In the genomic region with DNA sequence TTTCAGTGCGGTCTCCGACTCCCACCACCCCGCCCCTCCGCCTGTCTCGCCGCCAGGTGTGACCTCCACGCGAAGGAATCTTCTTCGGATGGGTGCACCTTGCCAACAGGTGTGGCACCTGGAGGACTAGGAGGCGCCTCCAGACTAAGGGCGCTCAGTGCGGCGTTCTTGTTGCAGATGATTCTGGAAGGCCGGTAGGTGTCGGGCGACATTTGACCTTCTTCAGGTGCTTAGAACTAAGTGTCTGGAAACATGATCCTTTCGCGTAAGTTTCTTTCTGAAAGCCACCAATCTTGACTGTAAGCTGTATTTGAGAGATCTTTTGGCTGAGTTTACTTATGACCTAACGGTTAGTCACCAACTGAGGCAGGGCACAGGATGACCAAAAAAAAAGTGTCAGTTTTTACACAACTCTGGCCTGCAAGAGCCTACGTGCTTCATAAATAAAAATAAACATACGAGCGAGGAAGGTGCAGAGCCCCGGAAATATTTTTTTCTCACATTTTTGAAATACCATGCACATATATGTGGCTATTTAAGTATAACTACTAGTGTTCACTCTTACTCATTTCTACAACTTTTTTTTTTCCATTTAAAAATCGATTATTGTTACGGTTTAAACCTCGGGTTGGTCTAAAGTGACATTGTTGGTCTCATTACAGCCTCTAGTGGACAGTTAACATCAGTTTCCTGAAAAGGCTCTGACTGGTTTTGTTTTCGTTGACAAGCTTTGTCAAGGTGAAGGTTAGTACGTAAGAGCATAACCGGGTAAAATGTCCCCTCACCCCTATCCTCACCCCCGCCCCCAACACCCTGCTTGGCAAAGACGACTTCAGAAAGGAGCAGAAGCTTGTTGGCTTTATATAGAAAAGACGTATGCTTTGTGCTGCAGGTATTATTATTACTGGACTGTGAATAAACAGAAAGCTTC, we compare ENCODE assay signal across 1 cellular context.
TF ChIP-seq lines count a peak whose summit lies in the region.

No MANE protein-coding gene starts in this region.

TF ChIP-seq in HepG2, 621 proteins besides CTCF, POLR2A, EP300 and RAD21 (continued from another document and continues in another):
- TF ChIP-seq, protein P1, sequence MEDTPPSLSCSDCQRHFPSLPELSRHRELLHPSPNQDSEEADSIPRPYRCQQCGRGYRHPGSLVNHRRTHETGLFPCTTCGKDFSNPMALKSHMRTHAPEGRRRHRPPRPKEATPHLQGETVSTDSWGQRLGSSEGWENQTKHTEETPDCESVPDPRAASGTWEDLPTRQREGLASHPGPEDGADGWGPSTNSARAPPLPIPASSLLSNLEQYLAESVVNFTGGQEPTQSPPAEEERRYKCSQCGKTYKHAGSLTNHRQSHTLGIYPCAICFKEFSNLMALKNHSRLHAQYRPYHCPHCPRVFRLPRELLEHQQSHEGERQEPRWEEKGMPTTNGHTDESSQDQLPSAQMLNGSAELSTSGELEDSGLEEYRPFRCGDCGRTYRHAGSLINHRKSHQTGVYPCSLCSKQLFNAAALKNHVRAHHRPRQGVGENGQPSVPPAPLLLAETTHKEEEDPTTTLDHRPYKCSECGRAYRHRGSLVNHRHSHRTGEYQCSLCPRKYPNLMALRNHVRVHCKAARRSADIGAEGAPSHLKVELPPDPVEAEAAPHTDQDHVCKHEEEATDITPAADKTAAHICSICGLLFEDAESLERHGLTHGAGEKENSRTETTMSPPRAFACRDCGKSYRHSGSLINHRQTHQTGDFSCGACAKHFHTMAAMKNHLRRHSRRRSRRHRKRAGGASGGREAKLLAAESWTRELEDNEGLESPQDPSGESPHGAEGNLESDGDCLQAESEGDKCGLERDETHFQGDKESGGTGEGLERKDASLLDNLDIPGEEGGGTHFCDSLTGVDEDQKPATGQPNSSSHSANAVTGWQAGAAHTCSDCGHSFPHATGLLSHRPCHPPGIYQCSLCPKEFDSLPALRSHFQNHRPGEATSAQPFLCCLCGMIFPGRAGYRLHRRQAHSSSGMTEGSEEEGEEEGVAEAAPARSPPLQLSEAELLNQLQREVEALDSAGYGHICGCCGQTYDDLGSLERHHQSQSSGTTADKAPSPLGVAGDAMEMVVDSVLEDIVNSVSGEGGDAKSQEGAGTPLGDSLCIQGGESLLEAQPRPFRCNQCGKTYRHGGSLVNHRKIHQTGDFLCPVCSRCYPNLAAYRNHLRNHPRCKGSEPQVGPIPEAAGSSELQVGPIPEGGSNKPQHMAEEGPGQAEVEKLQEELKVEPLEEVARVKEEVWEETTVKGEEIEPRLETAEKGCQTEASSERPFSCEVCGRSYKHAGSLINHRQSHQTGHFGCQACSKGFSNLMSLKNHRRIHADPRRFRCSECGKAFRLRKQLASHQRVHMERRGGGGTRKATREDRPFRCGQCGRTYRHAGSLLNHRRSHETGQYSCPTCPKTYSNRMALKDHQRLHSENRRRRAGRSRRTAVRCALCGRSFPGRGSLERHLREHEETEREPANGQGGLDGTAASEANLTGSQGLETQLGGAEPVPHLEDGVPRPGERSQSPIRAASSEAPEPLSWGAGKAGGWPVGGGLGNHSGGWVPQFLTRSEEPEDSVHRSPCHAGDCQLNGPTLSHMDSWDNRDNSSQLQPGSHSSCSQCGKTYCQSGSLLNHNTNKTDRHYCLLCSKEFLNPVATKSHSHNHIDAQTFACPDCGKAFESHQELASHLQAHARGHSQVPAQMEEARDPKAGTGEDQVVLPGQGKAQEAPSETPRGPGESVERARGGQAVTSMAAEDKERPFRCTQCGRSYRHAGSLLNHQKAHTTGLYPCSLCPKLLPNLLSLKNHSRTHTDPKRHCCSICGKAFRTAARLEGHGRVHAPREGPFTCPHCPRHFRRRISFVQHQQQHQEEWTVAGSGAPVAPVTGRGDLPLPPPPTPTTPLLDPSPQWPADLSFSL (CRISPR knock-in tag; IDR thresholded peaks at IDR 0.05) = no peak
- TF ChIP-seq ZSCAN12 (CRISPR knock-in tag; IDR thresholded peaks at IDR 0.05) (no peak), ZNF550 (CRISPR knock-in tag; IDR thresholded peaks at IDR 0.05; ENCODE audit: borderline replicate concordance) (no peak), DRAP1 (CRISPR knock-in tag; IDR thresholded peaks at IDR 0.05) (peak; percentile 52; the same call in 1 of the 2 replicates), RBFOX2 (IDR thresholded peaks at IDR 0.05; ENCODE audit: low read depth, low read length) (no peak), GPBP1L1 (CRISPR knock-in tag; IDR thresholded peaks at IDR 0.05) (no peak), FLYWCH1 (CRISPR knock-in tag; IDR thresholded peaks at IDR 0.05) (no peak), DNMT3B (CRISPR knock-in tag; conservative IDR thresholded peaks at IDR 0.05) (no peak), ZFX (CRISPR knock-in tag; IDR thresholded peaks at IDR 0.05; ENCODE audit: low read depth) (no peak; the same call in 1 of the 2 replicates), NRL (CRISPR knock-in tag; IDR thresholded peaks at IDR 0.05; ENCODE audit: borderline replicate concordance) (no peak), ZNF558 (CRISPR knock-in tag; IDR thresholded peaks at IDR 0.05; ENCODE audit: borderline replicate concordance) (no peak), TAF1 (CRISPR knock-in tag; IDR thresholded peaks at IDR 0.05) (no peak), ZNF792 (CRISPR knock-in tag; IDR thresholded peaks at IDR 0.05) (0 out of 2 replicates have a peak, but pooled peaks have one; percentile 23), ZNF253 (CRISPR knock-in tag; IDR thresholded peaks at IDR 0.05; ENCODE audit: borderline replicate concordance) (no peak), ZBTB8A (CRISPR knock-in tag; IDR thresholded peaks at IDR 0.05; ENCODE audit: borderline replicate concordance, low read depth) (no peak), MED13 (CRISPR knock-in tag; IDR thresholded peaks at IDR 0.05) (no peak), SAFB2 (CRISPR knock-in tag; IDR thresholded peaks at IDR 0.05; ENCODE audit: borderline replicate concordance, low read depth) (0 out of 2 replicates have a peak, but pooled peaks have one; percentile 42), RARG (CRISPR knock-in tag; IDR thresholded peaks at IDR 0.05; ENCODE audit: low read depth) (no peak), PLSCR1 (CRISPR knock-in tag; IDR thresholded peaks at IDR 0.05; ENCODE audit: borderline replicate concordance) (no peak), ZBTB39 (CRISPR knock-in tag; IDR thresholded peaks at IDR 0.05) (no peak), ZNF766 (CRISPR knock-in tag; IDR thresholded peaks at IDR 0.05; ENCODE audit: borderline replicate concordance) (no peak), MLLT10 (CRISPR knock-in tag; IDR thresholded peaks at IDR 0.05) (no peak), ZSCAN22 (CRISPR knock-in tag; IDR thresholded peaks at IDR 0.05) (no peak), ZNF780A (CRISPR knock-in tag; IDR thresholded peaks at IDR 0.05) (no peak), ZNF562 (CRISPR knock-in tag; IDR thresholded peaks at IDR 0.05; ENCODE audit: borderline replicate concordance) (no peak), KLF15 (CRISPR knock-in tag; IDR thresholded peaks at IDR 0.05; ENCODE audit: borderline replicate concordance) (no peak), ONECUT2 (CRISPR knock-in tag; IDR thresholded peaks at IDR 0.05) (peak; percentile 91), RNF2 (conservative IDR thresholded peaks at IDR 0.05; ENCODE audit: low read depth) (no peak), ZSCAN9 (CRISPR knock-in tag; IDR thresholded peaks at IDR 0.05; ENCODE audit: borderline replicate concordance) (no peak; the same call in 1 of the 2 replicates), CHD2 (IDR thresholded peaks at IDR 0.05; ENCODE audit: low read depth, low read length) (no peak)
- TF ChIP-seq, protein P2, sequence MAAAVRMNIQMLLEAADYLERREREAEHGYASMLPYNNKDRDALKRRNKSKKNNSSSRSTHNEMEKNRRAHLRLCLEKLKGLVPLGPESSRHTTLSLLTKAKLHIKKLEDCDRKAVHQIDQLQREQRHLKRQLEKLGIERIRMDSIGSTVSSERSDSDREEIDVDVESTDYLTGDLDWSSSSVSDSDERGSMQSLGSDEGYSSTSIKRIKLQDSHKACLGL (CRISPR knock-in tag; IDR thresholded peaks at IDR 0.05) = no peak
- TF ChIP-seq, protein P3, sequence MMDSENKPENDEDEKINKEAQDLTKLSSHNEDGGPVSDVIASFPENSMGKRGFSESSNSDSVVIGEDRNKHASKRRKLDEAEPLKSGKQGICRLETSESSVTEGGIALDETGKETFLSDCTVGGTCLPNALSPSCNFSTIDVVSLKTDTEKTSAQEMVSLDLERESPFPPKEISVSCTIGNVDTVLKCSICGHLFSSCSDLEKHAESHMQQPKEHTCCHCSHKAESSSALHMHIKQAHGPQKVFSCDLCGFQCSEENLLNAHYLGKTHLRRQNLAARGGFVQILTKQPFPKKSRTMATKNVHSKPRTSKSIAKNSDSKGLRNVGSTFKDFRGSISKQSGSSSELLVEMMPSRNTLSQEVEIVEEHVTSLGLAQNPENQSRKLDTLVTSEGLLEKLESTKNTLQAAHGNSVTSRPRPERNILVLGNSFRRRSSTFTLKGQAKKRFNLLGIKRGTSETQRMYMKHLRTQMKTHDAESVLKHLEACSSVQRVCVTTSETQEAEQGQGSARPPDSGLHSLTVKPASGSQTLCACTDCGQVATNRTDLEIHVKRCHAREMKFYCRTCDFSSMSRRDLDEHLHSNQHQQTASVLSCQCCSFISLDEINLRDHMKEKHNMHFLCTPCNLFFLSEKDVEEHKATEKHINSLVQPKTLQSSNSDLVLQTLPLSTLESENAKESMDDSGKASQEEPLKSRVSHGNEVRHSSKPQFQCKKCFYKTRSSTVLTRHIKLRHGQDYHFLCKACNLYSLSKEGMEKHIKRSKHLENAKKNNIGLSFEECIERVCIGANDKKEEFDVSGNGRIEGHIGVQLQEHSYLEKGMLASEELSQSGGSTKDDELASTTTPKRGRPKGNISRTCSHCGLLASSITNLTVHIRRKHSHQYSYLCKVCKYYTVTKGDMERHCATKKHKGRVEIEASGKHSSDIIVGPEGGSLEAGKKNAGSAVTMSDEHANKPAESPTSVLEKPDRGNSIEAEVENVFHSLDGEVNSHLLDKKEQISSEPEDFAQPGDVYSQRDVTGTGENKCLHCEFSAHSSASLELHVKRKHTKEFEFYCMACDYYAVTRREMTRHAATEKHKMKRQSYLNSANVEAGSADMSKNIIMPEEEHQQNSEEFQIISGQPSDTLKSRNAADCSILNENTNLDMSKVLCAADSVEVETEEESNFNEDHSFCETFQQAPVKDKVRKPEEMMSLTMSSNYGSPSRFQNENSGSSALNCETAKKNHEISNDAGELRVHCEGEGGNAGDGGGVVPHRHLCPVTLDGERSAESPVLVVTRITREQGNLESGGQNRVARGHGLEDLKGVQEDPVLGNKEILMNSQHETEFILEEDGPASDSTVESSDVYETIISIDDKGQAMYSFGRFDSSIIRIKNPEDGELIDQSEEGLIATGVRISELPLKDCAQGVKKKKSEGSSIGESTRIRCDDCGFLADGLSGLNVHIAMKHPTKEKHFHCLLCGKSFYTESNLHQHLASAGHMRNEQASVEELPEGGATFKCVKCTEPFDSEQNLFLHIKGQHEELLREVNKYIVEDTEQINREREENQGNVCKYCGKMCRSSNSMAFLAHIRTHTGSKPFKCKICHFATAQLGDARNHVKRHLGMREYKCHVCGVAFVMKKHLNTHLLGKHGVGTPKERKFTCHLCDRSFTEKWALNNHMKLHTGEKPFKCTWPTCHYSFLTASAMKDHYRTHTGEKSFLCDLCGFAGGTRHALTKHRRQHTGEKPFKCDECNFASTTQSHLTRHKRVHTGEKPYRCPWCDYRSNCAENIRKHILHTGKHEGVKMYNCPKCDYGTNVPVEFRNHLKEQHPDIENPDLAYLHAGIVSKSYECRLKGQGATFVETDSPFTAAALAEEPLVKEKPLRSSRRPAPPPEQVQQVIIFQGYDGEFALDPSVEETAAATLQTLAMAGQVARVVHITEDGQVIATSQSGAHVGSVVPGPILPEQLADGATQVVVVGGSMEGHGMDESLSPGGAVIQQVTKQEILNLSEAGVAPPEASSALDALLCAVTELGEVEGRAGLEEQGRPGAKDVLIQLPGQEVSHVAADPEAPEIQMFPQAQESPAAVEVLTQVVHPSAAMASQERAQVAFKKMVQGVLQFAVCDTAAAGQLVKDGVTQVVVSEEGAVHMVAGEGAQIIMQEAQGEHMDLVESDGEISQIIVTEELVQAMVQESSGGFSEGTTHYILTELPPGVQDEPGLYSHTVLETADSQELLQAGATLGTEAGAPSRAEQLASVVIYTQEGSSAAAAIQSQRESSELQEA (CRISPR knock-in tag; IDR thresholded peaks at IDR 0.05; ENCODE audit: not compliant biosample characterization) = no peak
